Comparison of ENCODE assay signal across 8 cellular contexts in the genomic region with DNA sequence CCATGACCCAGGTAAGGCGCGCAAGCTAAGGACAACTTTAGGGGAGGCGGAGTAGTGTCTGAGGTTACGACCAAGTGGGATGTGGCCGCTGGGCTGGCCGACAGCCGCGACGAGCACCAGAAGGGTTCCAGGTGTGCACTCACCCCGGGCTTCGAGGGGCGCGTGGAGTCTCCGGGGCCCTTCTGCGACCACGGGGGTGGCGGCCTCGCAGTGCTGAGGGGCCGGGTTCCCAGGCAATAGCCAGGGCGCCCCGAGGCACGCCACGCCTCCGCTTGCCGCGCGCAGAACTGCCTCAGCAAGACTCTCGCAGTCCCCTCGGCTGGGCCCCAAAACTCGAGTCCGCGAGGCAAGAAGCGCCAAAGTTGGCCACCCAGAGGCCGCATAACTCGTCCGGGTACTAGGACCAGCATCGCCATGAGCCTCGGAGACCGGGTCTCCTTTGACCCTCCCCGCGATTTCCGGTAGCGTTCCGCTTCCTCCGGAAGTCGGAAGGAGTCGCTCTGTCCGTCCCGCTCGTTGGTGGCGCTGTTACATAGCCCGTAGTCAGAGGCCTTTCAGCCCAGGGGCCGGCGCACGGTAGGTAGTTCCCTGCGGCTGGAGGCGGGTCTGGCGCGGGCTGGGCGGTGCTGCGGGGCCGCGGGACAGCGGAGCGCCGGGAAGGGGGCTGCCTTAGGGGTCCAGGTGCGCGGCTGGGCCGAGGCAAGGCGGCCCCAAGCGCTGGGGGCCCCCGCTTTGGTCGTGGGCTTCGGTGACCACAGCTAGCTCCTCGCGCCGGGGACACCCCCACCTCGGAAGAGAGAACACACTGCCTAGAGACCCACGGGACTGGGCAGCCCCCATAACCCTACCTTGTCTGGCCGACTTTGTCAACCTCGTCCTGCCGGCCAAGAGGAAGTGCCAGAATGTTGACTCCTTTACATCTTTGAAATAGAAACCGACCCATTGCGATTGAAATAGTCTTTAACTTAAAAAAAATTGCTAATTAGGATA. TPM values are rescaled to one million over a fixed set of nuclear protein-coding genes. Genes with fewer than 3 reads are reported as not detected.
DNase-seq lines count a peak whose midpoint lies in the region; ATAC-seq lines count a peak whose summit lies in the region.

A gene with protein sequence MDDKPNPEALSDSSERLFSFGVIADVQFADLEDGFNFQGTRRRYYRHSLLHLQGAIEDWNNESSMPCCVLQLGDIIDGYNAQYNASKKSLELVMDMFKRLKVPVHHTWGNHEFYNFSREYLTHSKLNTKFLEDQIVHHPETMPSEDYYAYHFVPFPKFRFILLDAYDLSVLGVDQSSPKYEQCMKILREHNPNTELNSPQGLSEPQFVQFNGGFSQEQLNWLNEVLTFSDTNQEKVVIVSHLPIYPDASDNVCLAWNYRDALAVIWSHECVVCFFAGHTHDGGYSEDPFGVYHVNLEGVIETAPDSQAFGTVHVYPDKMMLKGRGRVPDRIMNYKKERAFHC (plus strand): TSS at position 503 of the 990 bp plus-strand sequence. CDS start 7,333 bp downstream, outside the sequence.
A gene (minus strand): TSS at position 442 of the 990 bp plus-strand sequence. CDS start 26 bp downstream, at position 416.

- ATAC-seq in HG03460 (IDR thresholded peaks at IDR 0.05; ENCODE audit: unreplicated experiment) = peak; percentile 81

- CTCF ChIA-PET in activated CD4-positive, alpha-beta T cell treated with anti-CD3 and anti-CD28 coated beads, Interleukin-2, amount 10 ng/mL, durations not matched to agents 7 days and 5 days (lab: Charles Lee) = interaction anchor here (0.7 to 1.8 kb wide), 3 partner anchors 16 to 1257 kb away, joined by 3 to 6 read pairs (median 3); no protein-coding TSS in a partner anchor

- DNase-seq in C1 segment of cervical spinal cord (lab: John Stamatoyannopoulos, UW) = peak; percentile 9 to 94 (median 88)
- DNase-seq in GM19240 (ENCODE audit: insufficient read length, low spot score) = peak; percentile 67
- DNase-seq in NCI-H526 treated with DMSO at 0.1 percent for 48 hours (lab: John Stamatoyannopoulos, UW) = peak; percentile 71
- DNase-seq in activated CD4-positive, alpha-beta T cell treated with anti-CD3 and anti-CD28 coated beads, Interleukin-2, amount 10 ng/mL, durations not matched to agents 7 days and 5 days = peak; percentile 93
- peak; percentile 94 for DNase-seq in dedifferentiated amniotic fluid mesenchymal stem cell (ENCODE audit: extremely low spot score)
- DNase-seq in left kidney (ENCODE audit: low read depth, low spot score) = peak; percentile 99
- peak; percentile 91 to 92 for DNase-seq in stimulated activated CD4-positive, alpha-beta T cell treated with anti-CD3 and anti-CD28 coated beads, Interleukin-2, amount 100 ng/mL, for 24 hours

- peaks cover 41% of the 10 kb centered on the region for H3K36me3 Mint-ChIP-seq in activated CD4-positive, alpha-beta T cell treated with anti-CD3 and anti-CD28 coated beads, Interleukin-2, amount 10 ng/mL, durations not matched to agents 7 days and 5 days (ENCODE audit: low read depth)

- peak within 1 kb of the TSS; percentile 97 for H3K4me3 Mint-ChIP-seq in activated CD4-positive, alpha-beta T cell treated with anti-CD3 and anti-CD28 coated beads, Interleukin-2, amount 10 ng/mL, durations not matched to agents 7 days and 5 days

- peaks cover 57% of the 10 kb centered on the region for H3K4me1 Mint-ChIP-seq in activated CD4-positive, alpha-beta T cell treated with anti-CD3 and anti-CD28 coated beads, Interleukin-2, amount 10 ng/mL, durations not matched to agents 7 days and 5 days

- no peaks in the 10 kb centered on the region for H3K9me3 Mint-ChIP-seq in activated CD4-positive, alpha-beta T cell treated with anti-CD3 and anti-CD28 coated beads, Interleukin-2, amount 10 ng/mL, durations not matched to agents 7 days and 5 days

- POLR2A ChIA-PET in activated CD4-positive, alpha-beta T cell treated with anti-CD3 and anti-CD28 coated beads, Interleukin-2, amount 10 ng/mL, durations not matched to agents 7 days and 5 days (lab: Charles Lee) = no interaction called here

- H3K27ac Mint-ChIP-seq in activated CD4-positive, alpha-beta T cell treated with anti-CD3 and anti-CD28 coated beads, Interleukin-2, amount 10 ng/mL, durations not matched to agents 7 days and 5 days = peak within 1 kb of the TSS; percentile 95

- H3K27me3 Mint-ChIP-seq in activated CD4-positive, alpha-beta T cell treated with anti-CD3 and anti-CD28 coated beads, Interleukin-2, amount 10 ng/mL, durations not matched to agents 7 days and 5 days = no peaks in the 10 kb centered on the region

RNA-seq across cellular contexts. Expression of the first gene that starts in this region (rescaled TPM):
- total RNA-seq in activated CD4-positive, alpha-beta T cell treated with anti-CD3 and anti-CD28 coated beads, Interleukin-2, amount 10 ng/mL, durations not matched to agents 7 days and 5 days = 10 to 100 TPM; 16.0 to 16.1 TPM

RNA-seq across cellular contexts. Expression of the second gene that starts in this region (rescaled TPM):
- 10 to 100 TPM; 23.7 to 25.3 TPM for total RNA-seq in activated CD4-positive, alpha-beta T cell treated with anti-CD3 and anti-CD28 coated beads, Interleukin-2, amount 10 ng/mL, durations not matched to agents 7 days and 5 days

Comparison
In these comparisons a context has a peak if more than half of its experiments do, and no peak if none do; other contexts are left out.
1. Peak in every context shown above with its lines: DNase-seq and ATAC-seq.